Comparison of ENCODE assay signal across 8 cellular contexts in genomic region chr3:54853573-54854404, GRCh38.
DNase-seq lines count a peak whose midpoint lies in the region; ATAC-seq and TF ChIP-seq lines count a peak whose summit lies in the region.

No MANE protein-coding gene starts in this region.

- ATAC-seq in HG02678 (IDR thresholded peaks at IDR 0.05; ENCODE audit: unreplicated experiment), result peak; percentile 82
- peak; percentile 91 for ATAC-seq in WTC11
- ATAC-seq in stimulated activated naive B cell treated with anti-CD40 and anti-IgM and Interleukin-4, amounts not matched to agents 10 μg/mL and 1 μg/mL and 100 μg/mL, for 72 hours (replicated peaks), result peak; percentile 87 to 88

- no peak overlapping the region for H3K27ac Mint-ChIP-seq in WTC11
- no peak overlapping the region for H3K27ac Mint-ChIP-seq in endothelial cell (ENCODE audit: unreplicated experiment)
- no peak overlapping the region for H3K27ac Mint-ChIP-seq in mesothelial cell of epicardium
- no peak overlapping the region for H3K27ac Mint-ChIP-seq in stimulated activated naive B cell treated with anti-CD40 and anti-IgM and Interleukin-4, amounts not matched to agents 10 μg/mL and 1 μg/mL and 100 μg/mL, for 72 hours

- TF ChIP-seq CTCF in WTC11 (IDR thresholded peaks at IDR 0.05), result peak; percentile 94
- peak; percentile 84 for TF ChIP-seq CTCF in endothelial cell (IDR thresholded peaks at IDR 0.05; ENCODE audit: unreplicated experiment)
- peak; percentile 96 for TF ChIP-seq CTCF in mesothelial cell of epicardium (IDR thresholded peaks at IDR 0.05; ENCODE audit: unreplicated experiment)

- no peak overlapping the region for H3K4me3 Mint-ChIP-seq in WTC11
- no peak overlapping the region for H3K4me3 Mint-ChIP-seq in endothelial cell (ENCODE audit: unreplicated experiment)
- H3K4me3 Mint-ChIP-seq in mesothelial cell of epicardium, result no peak overlapping the region
- no peak overlapping the region for H3K4me3 Mint-ChIP-seq in stimulated activated naive B cell treated with anti-CD40 and anti-IgM and Interleukin-4, amounts not matched to agents 10 μg/mL and 1 μg/mL and 100 μg/mL, for 72 hours

- peaks cover 38% of the 10 kb centered on the region for H3K4me1 Mint-ChIP-seq in WTC11
- peaks cover 3% of the 10 kb centered on the region for H3K4me1 Mint-ChIP-seq in endothelial cell (ENCODE audit: unreplicated experiment)
- peaks cover 23% of the 10 kb centered on the region for H3K4me1 Mint-ChIP-seq in mesothelial cell of epicardium
- H3K4me1 Mint-ChIP-seq in stimulated activated naive B cell treated with anti-CD40 and anti-IgM and Interleukin-4, amounts not matched to agents 10 μg/mL and 1 μg/mL and 100 μg/mL, for 72 hours, result no peaks in the 10 kb centered on the region

- H3K9me3 Mint-ChIP-seq in WTC11, result no peaks in the 10 kb centered on the region
- no peaks in the 10 kb centered on the region for H3K9me3 Mint-ChIP-seq in endothelial cell (ENCODE audit: unreplicated experiment)
- no peaks in the 10 kb centered on the region for H3K9me3 Mint-ChIP-seq in mesothelial cell of epicardium
- no peaks in the 10 kb centered on the region for H3K9me3 Mint-ChIP-seq in stimulated activated naive B cell treated with anti-CD40 and anti-IgM and Interleukin-4, amounts not matched to agents 10 μg/mL and 1 μg/mL and 100 μg/mL, for 72 hours

- CTCF ChIA-PET in WTC11 (lab: Charles Lee), result interaction anchor here (0.7 to 1.6 kb wide), 8 partner anchors 9 to 552 kb away, joined by 3 to 4 read pairs (median 3); no protein-coding TSS in a partner anchor

- DNase-seq in DMS153 treated with DMSO at 0.1 percent for 48 hours (lab: John Stamatoyannopoulos, UW; ENCODE audit: unreplicated experiment), result peak; percentile 2
- DNase-seq in DMS153 (lab: John Stamatoyannopoulos, UW), result no peak
- peak; percentile 19 for DNase-seq in NCI-H1694 treated with DMSO at 0.1 percent for 48 hours (lab: John Stamatoyannopoulos, UW)
- peak; percentile 89 for DNase-seq in WTC11 (ENCODE audit: low spot score)
- peak; percentile 85 for DNase-seq in endothelial cell (ENCODE audit: low spot score)
- DNase-seq in mesothelial cell of epicardium (ENCODE audit: low spot score in 2 of 2, unreplicated experiment in 2 of 2), result peak; percentile 82 to 90
- DNase-seq in stimulated activated naive B cell treated with anti-CD40 and anti-IgM and Interleukin-4, amounts not matched to agents 10 μg/mL and 1 μg/mL and 100 μg/mL, for 72 hours, result peak; percentile 25

- H3K36me3 Mint-ChIP-seq in WTC11 (no peaks in the 10 kb centered on the region), endothelial cell (ENCODE audit: low read depth, unreplicated experiment) (no peaks in the 10 kb centered on the region), mesothelial cell of epicardium (no peaks in the 10 kb centered on the region)
- no peaks in the 10 kb centered on the region for H3K36me3 Mint-ChIP-seq in stimulated activated naive B cell treated with anti-CD40 and anti-IgM and Interleukin-4, amounts not matched to agents 10 μg/mL and 1 μg/mL and 100 μg/mL, for 72 hours

- H3K27me3 Mint-ChIP-seq in WTC11 (ENCODE audit: low read depth) (no peaks in the 10 kb centered on the region), endothelial cell (ENCODE audit: unreplicated experiment) (peaks cover 2% of the 10 kb centered on the region), mesothelial cell of epicardium (ENCODE audit: low read depth) (peaks cover 47% of the 10 kb centered on the region)
- H3K27me3 Mint-ChIP-seq in stimulated activated naive B cell treated with anti-CD40 and anti-IgM and Interleukin-4, amounts not matched to agents 10 μg/mL and 1 μg/mL and 100 μg/mL, for 72 hours, result peaks cover 6 to 20% of the 10 kb centered on the region in 2 donors

- POLR2A ChIA-PET in WTC11 (lab: Charles Lee), result no interaction called here

TF ChIP-seq in WTC11, 78 proteins besides CTCF, POLR2A, EP300 and RAD21 (continues in another document):
- no peak for TF ChIP-seq AFF4 (CRISPR knock-in tag; IDR thresholded peaks at IDR 0.05; ENCODE audit: borderline replicate concordance)
- no peak for TF ChIP-seq ZNF281 (CRISPR knock-in tag; IDR thresholded peaks at IDR 0.05)
- no peak for TF ChIP-seq TEAD1 (CRISPR knock-in tag; IDR thresholded peaks at IDR 0.05)
- TF ChIP-seq ZNF317 (CRISPR knock-in tag; IDR thresholded peaks at IDR 0.05; ENCODE audit: borderline replicate concordance, low read depth), result no peak
- no peak for TF ChIP-seq NR3C1 (CRISPR knock-in tag; conservative IDR thresholded peaks at IDR 0.05; ENCODE audit: low read depth)
- TF ChIP-seq USF2 (CRISPR knock-in tag; IDR thresholded peaks at IDR 0.05), result no peak
- no peak for TF ChIP-seq KAT7 (CRISPR knock-in tag; IDR thresholded peaks at IDR 0.05; ENCODE audit: borderline replicate concordance)
- no peak for TF ChIP-seq PRRX2 (CRISPR knock-in tag; IDR thresholded peaks at IDR 0.05)
- no peak for TF ChIP-seq ZNF512 (CRISPR knock-in tag; IDR thresholded peaks at IDR 0.05; ENCODE audit: borderline replicate concordance)
- no peak for TF ChIP-seq JAZF1 (CRISPR knock-in tag; IDR thresholded peaks at IDR 0.05)
- TF ChIP-seq FOXP1 (CRISPR knock-in tag; IDR thresholded peaks at IDR 0.05; ENCODE audit: borderline replicate concordance), result no peak
- no peak for TF ChIP-seq MXD4 (CRISPR knock-in tag; IDR thresholded peaks at IDR 0.05; ENCODE audit: borderline replicate concordance)
- no peak for TF ChIP-seq TCF7 (CRISPR knock-in tag; IDR thresholded peaks at IDR 0.05; ENCODE audit: low read depth)
